25 cellular contexts compared by ENCODE assay signal in the genomic region with DNA sequence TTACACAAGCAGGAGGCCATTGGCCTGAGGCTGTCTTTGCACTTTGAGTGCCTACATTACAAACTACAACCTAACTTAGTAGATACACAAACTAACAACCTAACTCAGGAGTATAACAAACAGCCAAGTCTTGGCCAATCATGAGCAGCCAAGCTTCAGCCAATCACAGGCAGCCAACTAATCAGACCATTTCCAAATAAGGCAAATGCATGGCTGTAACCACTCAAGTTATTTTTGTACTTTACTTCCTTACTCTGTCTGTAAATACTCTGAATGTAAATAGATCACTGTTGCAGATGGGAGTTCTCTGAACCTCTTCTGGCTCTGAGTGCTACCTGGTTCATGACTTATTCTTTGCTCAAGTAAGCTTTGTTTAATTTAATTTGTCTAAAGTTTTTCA.
"Had no signal": no experiment of that assay in that cellular context is flagged by ENCODE, and none has a peak within 500 bp of the region (broad histone marks: within the 10 kb centered on the region; RNA-seq: fewer than 3 reads in every experiment).

No MANE protein-coding gene starts in this region.

- H3K27ac Mint-ChIP-seq: activated naive CD8-positive, alpha-beta T cell; activated T-cell treated with anti-CD3 and anti-CD28 coated beads, Interleukin-2, amount 50 U/mL, for 24 hours; activated T-helper 17 cell treated with anti-CD3 and anti-CD28 coated beads, Interleukin-2, amount 50 U/mL, for 72 hours; effector memory CD8-positive, alpha-beta T cell; naive thymus-derived CD8-positive, alpha-beta T cell had no signal

- H3K4me1 ChIP-seq: prostate gland, thyroid gland, upper lobe of right lung had no signal

- H3K4me1 Mint-ChIP-seq: activated T-helper 17 cell treated with anti-CD3 and anti-CD28 coated beads, Interleukin-2, amount 50 U/mL, for 72 hours; central memory CD8-positive, alpha-beta T cell had no signal

- H3K4me3 ChIP-seq: adrenal gland, dorsolateral prefrontal cortex, lung, ovary, prostate gland, thyroid gland, upper lobe of right lung had no signal

- H3K27ac ChIP-seq: adrenal gland, dorsolateral prefrontal cortex, ovary, prostate gland, thyroid gland, upper lobe of right lung had no signal

- H3K4me3 Mint-ChIP-seq: activated naive CD8-positive, alpha-beta T cell; activated T-cell treated with anti-CD3 and anti-CD28 coated beads, Interleukin-2, amount 50 U/mL, for 24 hours; activated T-helper 17 cell treated with anti-CD3 and anti-CD28 coated beads, Interleukin-2, amount 50 U/mL, for 72 hours; central memory CD8-positive, alpha-beta T cell; effector memory CD8-positive, alpha-beta T cell; naive thymus-derived CD8-positive, alpha-beta T cell had no signal

- H3K27me3 Mint-ChIP-seq: activated T-cell treated with anti-CD3 and anti-CD28 coated beads, Interleukin-2, amount 50 U/mL, for 24 hours; central memory CD8-positive, alpha-beta T cell; effector memory CD8-positive, alpha-beta T cell had no signal

- H3K36me3 ChIP-seq: adrenal gland, ovary, prostate gland, thyroid gland, upper lobe of right lung had no signal

- H3K27me3 ChIP-seq: adrenal gland, ovary, thyroid gland, upper lobe of right lung had no signal

- DNase-seq: activated CD4-positive, alpha-beta T cell treated with anti-CD3 and anti-CD28 coated beads for 1 hour; activated CD4-positive, alpha-beta T cell treated with anti-CD3 and anti-CD28 coated beads, Interleukin-2, amount 50 U/mL, for 4 hours; activated CD8-positive, alpha-beta memory T cell treated with anti-CD3 and anti-CD28 coated beads for 24 hours; activated CD8-positive, alpha-beta memory T cell treated with anti-CD3 and anti-CD28 coated beads, Interleukin-2, amount 50 U/mL, for 4 hours; activated naive CD4-positive, alpha-beta T cell; activated T-cell treated with anti-CD3 and anti-CD28 coated beads, Interleukin-2, amount 50 U/mL, for 24 hours; adrenal gland; dorsolateral prefrontal cortex; effector memory CD8-positive, alpha-beta T cell; foreskin melanocyte; kidney; naive thymus-derived CD8-positive, alpha-beta T cell; ovary; stimulated activated CD4-positive, alpha-beta T cell treated with anti-CD3 and anti-CD28 coated beads, Interleukin-4, amount 100 ng/mL, for 4 hours; stimulated activated naive CD8-positive, alpha-beta T cell treated with anti-CD3 and anti-CD28 coated beads, Interleukin-15, Interleukin-2, amounts not matched to agents 100 U/mL and 50 U/mL, for 24 hours; T-helper 9 cell; thyroid gland; upper lobe of right lung had no signal

- H3K9me3 Mint-ChIP-seq: activated T-cell treated with anti-CD3 and anti-CD28 coated beads, Interleukin-2, amount 50 U/mL, for 24 hours; activated T-helper 17 cell treated with anti-CD3 and anti-CD28 coated beads, Interleukin-2, amount 50 U/mL, for 72 hours; central memory CD8-positive, alpha-beta T cell had no signal

- H3K36me3 Mint-ChIP-seq: activated naive CD8-positive, alpha-beta T cell had no signal

- ATAC-seq: activated T-helper 17 cell treated with anti-CD3 and anti-CD28 coated beads, Interleukin-2, amount 50 U/mL, for 72 hours; effector memory CD8-positive, alpha-beta T cell; esophagus mucosa; left lobe of liver; naive thymus-derived CD8-positive, alpha-beta T cell; stimulated activated naive CD8-positive, alpha-beta T cell treated with anti-CD3 and anti-CD28 coated beads, Interleukin-15, Interleukin-2, amounts not matched to agents 100 U/mL and 50 U/mL, for 24 hours; upper lobe of right lung had no signal

- H3K9me3 ChIP-seq: adrenal gland, ovary, prostate gland, thyroid gland, upper lobe of right lung had no signal
